In the genomic region with DNA sequence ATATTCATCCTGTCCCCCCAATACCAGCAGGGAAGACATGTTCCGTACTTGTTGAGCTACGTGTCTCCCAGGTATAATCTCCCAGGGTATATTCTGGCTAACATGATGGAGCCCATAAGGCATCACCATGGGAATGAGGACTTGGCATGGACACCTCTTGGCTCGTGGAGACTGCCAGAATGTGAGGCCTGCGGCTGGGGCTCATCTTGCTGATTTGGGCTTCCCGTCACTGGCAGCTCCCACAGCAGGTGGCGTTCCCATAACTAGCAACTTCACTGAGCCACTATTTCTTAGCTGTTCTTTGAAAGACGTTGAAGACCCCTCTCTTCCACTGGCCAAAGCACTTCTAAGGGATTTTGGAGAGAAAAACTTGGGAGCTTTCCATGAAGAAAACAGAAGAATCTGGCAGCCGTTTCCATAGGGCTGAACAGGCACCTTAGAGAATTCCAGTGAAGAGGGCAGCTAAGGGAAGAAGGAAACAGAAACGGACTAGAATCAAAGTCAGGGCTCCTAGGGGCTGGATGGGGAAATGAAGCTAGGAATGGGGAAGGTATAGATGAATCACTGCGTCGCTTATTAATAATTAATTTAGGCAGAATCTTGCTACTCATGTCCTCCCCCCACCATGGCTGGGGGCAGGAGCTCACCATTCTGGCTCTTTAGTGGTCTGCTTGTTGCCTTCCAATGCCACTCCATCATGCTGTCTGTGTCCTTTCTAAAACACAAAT, we compare ENCODE assay signal across 1 cellular context.
TF ChIP-seq lines count a peak whose summit lies in the region.

No MANE protein-coding gene starts in this region.

TF ChIP-seq in K562, 482 proteins besides CTCF, POLR2A, EP300 and RAD21 (continued from another document):
- TF ChIP-seq, protein P1, sequence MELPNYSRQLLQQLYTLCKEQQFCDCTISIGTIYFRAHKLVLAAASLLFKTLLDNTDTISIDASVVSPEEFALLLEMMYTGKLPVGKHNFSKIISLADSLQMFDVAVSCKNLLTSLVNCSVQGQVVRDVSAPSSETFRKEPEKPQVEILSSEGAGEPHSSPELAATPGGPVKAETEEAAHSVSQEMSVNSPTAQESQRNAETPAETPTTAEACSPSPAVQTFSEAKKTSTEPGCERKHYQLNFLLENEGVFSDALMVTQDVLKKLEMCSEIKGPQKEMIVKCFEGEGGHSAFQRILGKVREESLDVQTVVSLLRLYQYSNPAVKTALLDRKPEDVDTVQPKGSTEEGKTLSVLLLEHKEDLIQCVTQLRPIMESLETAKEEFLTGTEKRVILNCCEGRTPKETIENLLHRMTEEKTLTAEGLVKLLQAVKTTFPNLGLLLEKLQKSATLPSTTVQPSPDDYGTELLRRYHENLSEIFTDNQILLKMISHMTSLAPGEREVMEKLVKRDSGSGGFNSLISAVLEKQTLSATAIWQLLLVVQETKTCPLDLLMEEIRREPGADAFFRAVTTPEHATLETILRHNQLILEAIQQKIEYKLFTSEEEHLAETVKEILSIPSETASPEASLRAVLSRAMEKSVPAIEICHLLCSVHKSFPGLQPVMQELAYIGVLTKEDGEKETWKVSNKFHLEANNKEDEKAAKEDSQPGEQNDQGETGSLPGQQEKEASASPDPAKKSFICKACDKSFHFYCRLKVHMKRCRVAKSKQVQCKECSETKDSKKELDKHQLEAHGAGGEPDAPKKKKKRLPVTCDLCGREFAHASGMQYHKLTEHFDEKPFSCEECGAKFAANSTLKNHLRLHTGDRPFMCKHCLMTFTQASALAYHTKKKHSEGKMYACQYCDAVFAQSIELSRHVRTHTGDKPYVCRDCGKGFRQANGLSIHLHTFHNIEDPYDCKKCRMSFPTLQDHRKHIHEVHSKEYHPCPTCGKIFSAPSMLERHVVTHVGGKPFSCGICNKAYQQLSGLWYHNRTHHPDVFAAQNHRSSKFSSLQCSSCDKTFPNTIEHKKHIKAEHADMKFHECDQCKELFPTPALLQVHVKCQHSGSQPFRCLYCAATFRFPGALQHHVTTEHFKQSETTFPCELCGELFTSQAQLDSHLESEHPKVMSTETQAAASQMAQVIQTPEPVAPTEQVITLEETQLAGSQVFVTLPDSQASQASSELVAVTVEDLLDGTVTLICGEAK (IDR thresholded peaks at IDR 0.05): no peak
- TF ChIP-seq, protein P1 (CRISPR knock-in tag; IDR thresholded peaks at IDR 0.05): no peak
- TF ChIP-seq REST (CRISPR knock-in tag; IDR thresholded peaks at IDR 0.05; ENCODE audit: low read depth) (no peak), TCF7L2 (IDR thresholded peaks at IDR 0.05; ENCODE audit: low read depth, low read length) (no peak), NFE2L1 (tag; IDR thresholded peaks at IDR 0.05; ENCODE audit: borderline replicate concordance, low read depth) (no peak), MYBL2 (IDR thresholded peaks at IDR 0.05; ENCODE audit: low read depth) (no peak), MYBL2 (CRISPR knock-in tag; IDR thresholded peaks at IDR 0.05; ENCODE audit: borderline replicate concordance) (no peak), JUND (IDR thresholded peaks at IDR 0.05; ENCODE audit: borderline replicate concordance, low read depth, low read length) (no peak), JUND (tag; IDR thresholded peaks at IDR 0.05; ENCODE audit: borderline replicate concordance, low read depth, low read length) (no peak), PHB2 (IDR thresholded peaks at IDR 0.05; ENCODE audit: low read depth) (no peak), ZNF23 (CRISPR knock-in tag; IDR thresholded peaks at IDR 0.05) (no peak), PHF8 (IDR thresholded peaks at IDR 0.05; ENCODE audit: borderline replicate concordance, low read length) (no peak)
